In the genomic region with DNA sequence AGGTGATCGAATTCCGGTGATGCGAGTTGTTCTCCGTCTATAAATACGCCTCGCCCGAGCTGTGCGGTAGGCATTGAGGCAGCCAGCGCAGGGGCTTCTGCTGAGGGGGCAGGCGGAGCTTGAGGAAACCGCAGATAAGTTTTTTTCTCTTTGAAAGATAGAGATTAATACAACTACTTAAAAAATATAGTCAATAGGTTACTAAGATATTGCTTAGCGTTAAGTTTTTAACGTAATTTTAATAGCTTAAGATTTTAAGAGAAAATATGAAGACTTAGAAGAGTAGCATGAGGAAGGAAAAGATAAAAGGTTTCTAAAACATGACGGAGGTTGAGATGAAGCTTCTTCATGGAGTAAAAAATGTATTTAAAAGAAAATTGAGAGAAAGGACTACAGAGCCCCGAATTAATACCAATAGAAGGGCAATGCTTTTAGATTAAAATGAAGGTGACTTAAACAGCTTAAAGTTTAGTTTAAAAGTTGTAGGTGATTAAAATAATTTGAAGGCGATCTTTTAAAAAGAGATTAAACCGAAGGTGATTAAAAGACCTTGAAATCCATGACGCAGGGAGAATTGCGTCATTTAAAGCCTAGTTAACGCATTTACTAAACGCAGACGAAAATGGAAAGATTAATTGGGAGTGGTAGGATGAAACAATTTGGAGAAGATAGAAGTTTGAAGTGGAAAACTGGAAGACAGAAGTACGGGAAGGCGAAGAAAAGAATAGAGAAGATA, we compare ENCODE assay signal across 1 cellular context.
A peak's percentile ranks its signal among the peaks of the same experiment; 100 is the strongest.
TF ChIP-seq lines count a peak whose summit lies in the region.

MALAT1 (plus strand) TSS at position 69 of the 736 bp plus-strand sequence.

TF ChIP-seq in HepG2, 621 proteins besides CTCF, POLR2A, EP300 and RAD21 (continued from another document and continues in another):
- TF ChIP-seq, protein P1, sequence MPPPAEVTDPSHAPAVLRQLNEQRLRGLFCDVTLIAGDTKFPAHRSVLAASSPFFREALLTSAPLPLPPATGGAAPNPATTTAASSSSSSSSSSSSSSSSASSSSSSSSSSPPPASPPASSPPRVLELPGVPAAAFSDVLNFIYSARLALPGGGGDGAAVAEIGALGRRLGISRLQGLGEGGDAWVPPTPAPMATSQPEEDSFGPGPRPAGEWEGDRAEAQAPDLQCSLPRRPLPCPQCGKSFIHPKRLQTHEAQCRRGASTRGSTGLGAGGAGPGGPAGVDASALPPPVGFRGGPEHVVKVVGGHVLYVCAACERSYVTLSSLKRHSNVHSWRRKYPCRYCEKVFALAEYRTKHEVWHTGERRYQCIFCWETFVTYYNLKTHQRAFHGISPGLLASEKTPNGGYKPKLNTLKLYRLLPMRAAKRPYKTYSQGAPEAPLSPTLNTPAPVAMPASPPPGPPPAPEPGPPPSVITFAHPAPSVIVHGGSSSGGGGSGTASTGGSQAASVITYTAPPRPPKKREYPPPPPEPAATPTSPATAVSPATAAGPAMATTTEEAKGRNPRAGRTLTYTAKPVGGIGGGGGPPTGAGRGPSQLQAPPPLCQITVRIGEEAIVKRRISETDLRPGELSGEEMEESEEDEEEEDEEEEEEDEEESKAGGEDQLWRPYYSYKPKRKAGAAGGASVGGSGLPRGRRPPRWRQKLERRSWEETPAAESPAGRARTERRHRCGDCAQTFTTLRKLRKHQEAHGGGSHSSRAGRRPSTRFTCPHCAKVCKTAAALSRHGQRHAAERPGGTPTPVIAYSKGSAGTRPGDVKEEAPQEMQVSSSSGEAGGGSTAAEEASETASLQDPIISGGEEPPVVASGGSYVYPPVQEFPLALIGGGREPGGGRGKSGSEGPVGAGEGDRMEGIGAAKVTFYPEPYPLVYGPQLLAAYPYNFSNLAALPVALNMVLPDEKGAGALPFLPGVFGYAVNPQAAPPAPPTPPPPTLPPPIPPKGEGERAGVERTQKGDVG (CRISPR knock-in tag; IDR thresholded peaks at IDR 0.05; ENCODE audit: borderline replicate concordance), result no peak
- TF ChIP-seq ZKSCAN5 (CRISPR knock-in tag; IDR thresholded peaks at IDR 0.05), result no peak
- no peak for TF ChIP-seq ZNF296 (CRISPR knock-in tag; conservative IDR thresholded peaks at IDR 0.05)
- TF ChIP-seq, protein P2, sequence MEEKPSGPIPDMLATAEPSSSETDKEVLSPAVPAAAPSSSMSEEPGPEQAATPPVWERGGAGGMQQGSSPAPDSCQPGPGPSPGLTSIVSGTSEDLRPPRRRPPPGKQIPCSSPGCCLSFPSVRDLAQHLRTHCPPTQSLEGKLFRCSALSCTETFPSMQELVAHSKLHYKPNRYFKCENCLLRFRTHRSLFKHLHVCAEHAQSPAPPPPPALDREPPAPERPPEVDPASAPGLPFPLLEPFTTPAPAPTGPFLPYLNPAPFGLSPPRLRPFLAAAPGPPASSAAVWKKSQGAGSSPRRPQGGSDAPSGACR (CRISPR knock-in tag; IDR thresholded peaks at IDR 0.05), result no peak
- no peak for TF ChIP-seq TAF15 (IDR thresholded peaks at IDR 0.05; ENCODE audit: low read depth, low read length, poor library complexity, severe bottlenecking)
- TF ChIP-seq ZMYM3 (CRISPR knock-in tag; IDR thresholded peaks at IDR 0.05), result no peak
- TF ChIP-seq, protein P3, sequence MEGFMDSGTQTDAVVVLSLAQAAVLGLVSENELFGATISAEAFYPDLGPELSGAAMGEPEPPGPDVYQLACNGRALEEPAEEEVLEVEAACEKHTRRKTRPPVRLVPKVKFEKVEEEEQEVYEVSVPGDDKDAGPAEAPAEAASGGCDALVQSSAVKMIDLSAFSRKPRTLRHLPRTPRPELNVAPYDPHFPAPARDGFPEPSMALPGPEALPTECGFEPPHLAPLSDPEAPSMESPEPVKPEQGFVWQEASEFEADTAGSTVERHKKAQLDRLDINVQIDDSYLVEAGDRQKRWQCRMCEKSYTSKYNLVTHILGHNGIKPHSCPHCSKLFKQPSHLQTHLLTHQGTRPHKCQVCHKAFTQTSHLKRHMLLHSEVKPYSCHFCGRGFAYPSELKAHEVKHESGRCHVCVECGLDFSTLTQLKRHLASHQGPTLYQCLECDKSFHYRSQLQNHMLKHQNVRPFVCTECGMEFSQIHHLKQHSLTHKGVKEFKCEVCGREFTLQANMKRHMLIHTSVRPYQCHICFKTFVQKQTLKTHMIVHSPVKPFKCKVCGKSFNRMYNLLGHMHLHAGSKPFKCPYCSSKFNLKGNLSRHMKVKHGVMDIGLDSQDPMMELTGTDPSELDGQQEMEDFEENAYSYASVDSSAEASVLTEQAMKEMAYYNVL (CRISPR knock-in tag; IDR thresholded peaks at IDR 0.05; ENCODE audit: borderline replicate concordance), result 0 out of 2 replicates have a peak, but pooled peaks have one; percentile 44
- 0 out of 2 replicates have a peak, but pooled peaks have one; percentile 56 for TF ChIP-seq PRDM10 (CRISPR knock-in tag; IDR thresholded peaks at IDR 0.05; ENCODE audit: low read depth)
- TF ChIP-seq ZNF746 (CRISPR knock-in tag; IDR thresholded peaks at IDR 0.05), result peak; percentile 64; the same call in 1 of the 2 replicates
- peak; percentile 69; the same call in 1 of the 2 replicates for TF ChIP-seq ZNF788 (CRISPR knock-in tag; IDR thresholded peaks at IDR 0.05; ENCODE audit: borderline replicate concordance)
- TF ChIP-seq SIX1 (CRISPR knock-in tag; IDR thresholded peaks at IDR 0.05; ENCODE audit: borderline replicate concordance), result peak; percentile 62; the same call in 1 of the 2 replicates
- TF ChIP-seq NAIF1 (CRISPR knock-in tag; IDR thresholded peaks at IDR 0.05; ENCODE audit: borderline replicate concordance), result peak; percentile 58; the same call in 1 of the 2 replicates
- peak; percentile 87; the same call in 1 of the 2 replicates for TF ChIP-seq AHR (CRISPR knock-in tag; IDR thresholded peaks at IDR 0.05)
- no peak for TF ChIP-seq ZFP62 (CRISPR knock-in tag; IDR thresholded peaks at IDR 0.05)
- no peak for TF ChIP-seq ZNF776 (CRISPR knock-in tag; IDR thresholded peaks at IDR 0.05)
- no peak; the same call in 1 of the 2 replicates for TF ChIP-seq MBD4 (IDR thresholded peaks at IDR 0.05; ENCODE audit: borderline replicate concordance, low read length)
- no peak for TF ChIP-seq ZNF10 (CRISPR knock-in tag; IDR thresholded peaks at IDR 0.05; ENCODE audit: borderline replicate concordance, low read depth)
- no peak; the same call in 1 of the 2 replicates for TF ChIP-seq PITX1 (CRISPR knock-in tag; IDR thresholded peaks at IDR 0.05)
- no peak for TF ChIP-seq ZNF333 (CRISPR knock-in tag; IDR thresholded peaks at IDR 0.05; ENCODE audit: borderline replicate concordance)
- TF ChIP-seq, protein P4, sequence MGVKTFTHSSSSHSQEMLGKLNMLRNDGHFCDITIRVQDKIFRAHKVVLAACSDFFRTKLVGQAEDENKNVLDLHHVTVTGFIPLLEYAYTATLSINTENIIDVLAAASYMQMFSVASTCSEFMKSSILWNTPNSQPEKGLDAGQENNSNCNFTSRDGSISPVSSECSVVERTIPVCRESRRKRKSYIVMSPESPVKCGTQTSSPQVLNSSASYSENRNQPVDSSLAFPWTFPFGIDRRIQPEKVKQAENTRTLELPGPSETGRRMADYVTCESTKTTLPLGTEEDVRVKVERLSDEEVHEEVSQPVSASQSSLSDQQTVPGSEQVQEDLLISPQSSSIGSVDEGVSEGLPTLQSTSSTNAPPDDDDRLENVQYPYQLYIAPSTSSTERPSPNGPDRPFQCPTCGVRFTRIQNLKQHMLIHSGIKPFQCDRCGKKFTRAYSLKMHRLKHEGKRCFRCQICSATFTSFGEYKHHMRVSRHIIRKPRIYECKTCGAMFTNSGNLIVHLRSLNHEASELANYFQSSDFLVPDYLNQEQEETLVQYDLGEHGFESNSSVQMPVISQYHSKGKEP (CRISPR knock-in tag; IDR thresholded peaks at IDR 0.05), result 0 out of 2 replicates have a peak, but pooled peaks have one; percentile 79
- TF ChIP-seq ZNF773 (CRISPR knock-in tag; IDR thresholded peaks at IDR 0.05; ENCODE audit: borderline replicate concordance), result no peak
- TF ChIP-seq SNAPC4 (CRISPR knock-in tag; IDR thresholded peaks at IDR 0.05), result no peak
- TF ChIP-seq TFAP4 (IDR thresholded peaks at IDR 0.05; ENCODE audit: borderline replicate concordance, low read depth), result peak; percentile 36; the same call in 1 of the 2 replicates
- peak; percentile 82 for TF ChIP-seq SIX4 (CRISPR knock-in tag; IDR thresholded peaks at IDR 0.05)
- TF ChIP-seq, protein P5, sequence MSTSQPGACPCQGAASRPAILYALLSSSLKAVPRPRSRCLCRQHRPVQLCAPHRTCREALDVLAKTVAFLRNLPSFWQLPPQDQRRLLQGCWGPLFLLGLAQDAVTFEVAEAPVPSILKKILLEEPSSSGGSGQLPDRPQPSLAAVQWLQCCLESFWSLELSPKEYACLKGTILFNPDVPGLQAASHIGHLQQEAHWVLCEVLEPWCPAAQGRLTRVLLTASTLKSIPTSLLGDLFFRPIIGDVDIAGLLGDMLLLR (CRISPR knock-in tag; IDR thresholded peaks at IDR 0.05), result no peak
- TF ChIP-seq CENPT (CRISPR knock-in tag; IDR thresholded peaks at IDR 0.05; ENCODE audit: low read depth), result no peak
- no peak for TF ChIP-seq ZNF317 (CRISPR knock-in tag; IDR thresholded peaks at IDR 0.05)
- no peak for TF ChIP-seq ARNT (IDR thresholded peaks at IDR 0.05)
- TF ChIP-seq ZNF841 (CRISPR knock-in tag; IDR thresholded peaks at IDR 0.05; ENCODE audit: borderline replicate concordance), result no peak; the same call in 1 of the 2 replicates
- no peak for TF ChIP-seq ZNF251 (CRISPR knock-in tag; IDR thresholded peaks at IDR 0.05)
- 0 out of 2 replicates have a peak, but pooled peaks have one; percentile 40 for TF ChIP-seq ZNF563 (CRISPR knock-in tag; IDR thresholded peaks at IDR 0.05)
- no peak for TF ChIP-seq DNMT1 (CRISPR knock-in tag; IDR thresholded peaks at IDR 0.05)
- TF ChIP-seq ZMAT5 (CRISPR knock-in tag; IDR thresholded peaks at IDR 0.05; ENCODE audit: borderline replicate concordance, low read depth), result no peak
- no peak for TF ChIP-seq TP53 (CRISPR knock-in tag; conservative IDR thresholded peaks at IDR 0.05)
- no peak for TF ChIP-seq TCF12 (IDR thresholded peaks at IDR 0.05)
- TF ChIP-seq TCF12 (CRISPR knock-in tag; IDR thresholded peaks at IDR 0.05), result no peak
- no peak for TF ChIP-seq SALL2 (CRISPR knock-in tag; IDR thresholded peaks at IDR 0.05)
- no peak for TF ChIP-seq JUND (CRISPR knock-in tag; IDR thresholded peaks at IDR 0.05)
